ENCODE assay signal across 8 cellular contexts in genomic region chr9:136944094-136944518, GRCh38. TPM values are rescaled to one million over a fixed set of nuclear protein-coding genes. Genes with fewer than 3 reads are reported as not detected.
DNase-seq lines count a peak whose midpoint lies in the region; ATAC-seq and TF ChIP-seq lines count a peak whose summit lies in the region.

No MANE protein-coding gene starts in this region.

- H3K4me1 ChIP-seq in DND-41 (ENCODE audit: insufficient read depth, low read length) (peaks cover 31% of the 10 kb centered on the region), HUES6 (ENCODE audit: control insufficient read depth, insufficient read depth, low read length) (peaks cover 13% of the 10 kb centered on the region), right atrium auricular region (peaks cover 0 to 55% of the 10 kb centered on the region in 2 donors)

- ATAC-seq in DND-41 (ENCODE audit: insufficient read depth, low read depth) (no peak; the same call in 1 of the 3 replicates), GM19463 (IDR thresholded peaks at IDR 0.05; ENCODE audit: unreplicated experiment) (peak; percentile 40)

- TF ChIP-seq CTCF in DND-41 (IDR thresholded peaks at IDR 0.05; ENCODE audit: borderline replicate concordance, extremely low read depth, low read length, poor library complexity, severe bottlenecking) (no peak), right atrium auricular region (IDR thresholded peaks at IDR 0.05) (no peak)

- H2AFZ ChIP-seq in DND-41 (ENCODE audit: low read depth, low read length): peak overlapping the region; percentile 71

- H3K9me3 ChIP-seq in DND-41 (ENCODE audit: insufficient read depth, low read length, severe bottlenecking): no peaks in the 10 kb centered on the region
- H3K9me3 ChIP-seq in HUES6 (ENCODE audit: control insufficient read depth, insufficient read depth, low read depth, low read length): no peaks in the 10 kb centered on the region
- H3K9me3 ChIP-seq in right atrium auricular region: no peaks in the 10 kb centered on the region

- H3K79me2 ChIP-seq in DND-41 (ENCODE audit: insufficient read depth, low read length): peaks cover 23% of the 10 kb centered on the region

- H3K4me2 ChIP-seq in DND-41 (ENCODE audit: insufficient read depth, low read length): peak overlapping the region; percentile 91

- DNase-seq in DND-41: no peak
- no peak for DNase-seq in right atrium auricular region (ENCODE audit: low spot score)
- no peak for DNase-seq in COLO829 (ENCODE audit: low spot score)
- DNase-seq in DMS153 (lab: John Stamatoyannopoulos, UW): no peak

- H4K20me1 ChIP-seq in DND-41 (ENCODE audit: insufficient read depth, low read length): peaks cover 17% of the 10 kb centered on the region

- H3K27ac ChIP-seq in DND-41 (ENCODE audit: low read length) (peak overlapping the region; percentile 84), HUES6 (ENCODE audit: low read depth, low read length) (0 out of 2 replicates have a peak overlapping the region, but pooled peaks have one; percentile 34), adipose tissue (ENCODE audit: low read depth, low read length) (peak overlapping the region; percentile 32), right atrium auricular region (peak overlapping the region; percentile 91 to 95), skin epidermis (peak overlapping the region; percentile 74 to 98 (median 93))

- H3K27me3 ChIP-seq in DND-41 (ENCODE audit: insufficient read depth, low read length, poor library complexity): no peaks in the 10 kb centered on the region
- no peaks in the 10 kb centered on the region for H3K27me3 ChIP-seq in HUES6 (ENCODE audit: control insufficient read depth, insufficient read depth, low read length)
- H3K27me3 ChIP-seq in right atrium auricular region: no peaks in the 10 kb centered on the region

- H3K36me3 ChIP-seq in DND-41 (ENCODE audit: insufficient read depth, low read length) (peaks cover 34% of the 10 kb centered on the region), HUES6 (ENCODE audit: control insufficient read depth, insufficient read depth, low read length) (peaks cover 36% of the 10 kb centered on the region), right atrium auricular region (peaks cover 40% of the 10 kb centered on the region)

- WGBS in adipose tissue, 3 donors: 0 to 1% (median 0%) methylated on average over 42 to 55 of the region's 55 CpGs

- peak overlapping the region; percentile 82 to 94; a peak in 3 of 4 replicates for H3K4me3 ChIP-seq in DND-41 (ENCODE audit: low read depth in 1 of 2, low read length in 2 of 2)
- H3K4me3 ChIP-seq in HUES6 (ENCODE audit: low read depth, low read length): peak overlapping the region; percentile 87
- H3K4me3 ChIP-seq in right atrium auricular region: peak overlapping the region; percentile 85 to 87
- H3K4me3 ChIP-seq in skin epidermis: peak overlapping the region; percentile 70 to 99 (median 88)

- peak overlapping the region; percentile 89 for H3K9ac ChIP-seq in DND-41 (ENCODE audit: low read depth, low read length)
- H3K9ac ChIP-seq in HUES6 (ENCODE audit: low read length): peak overlapping the region; percentile 87

RNA-seq across cellular contexts. Expression of gene FBXW5, which starts 0.4 kb away (rescaled TPM):
- 100 to 1,000 TPM; 102 to 173 (median 139) TPM for polyA plus RNA-seq in adipose tissue
- 100 to 1,000 TPM; 203 to 233 TPM for total RNA-seq in right atrium auricular region

RNA-seq across cellular contexts. Expression of gene C8G, which starts 0.9 kb away (rescaled TPM):
- polyA plus RNA-seq in adipose tissue: 1 to 10 TPM in 1 of 3 donors, under 1 TPM in 1, not detected in 1; 0.85 to 1.1 TPM
- not detected for total RNA-seq in right atrium auricular region

RNA-seq across cellular contexts. Expression of gene LCN12, which starts 8.0 kb away (rescaled TPM):
- polyA plus RNA-seq in adipose tissue: 1 to 10 TPM in 1 of 3 donors, under 1 TPM in 1, not detected in 1; 0.67 to 1.4 TPM
- total RNA-seq in right atrium auricular region: 10 to 100 TPM; 10.8 to 11.3 TPM

RNA-seq across cellular contexts. Expression of gene PTGDS, which starts 33.2 kb away (rescaled TPM):
- polyA plus RNA-seq in adipose tissue: 100 to 1,000 TPM in 1 of 3 donors, 10 to 100 TPM in 2; 22.4 to 185 (median 74.9) TPM
- total RNA-seq in right atrium auricular region: 1,000 to 10,000 TPM; 1,799 to 2,426 TPM

RNA-seq across cellular contexts. Expression of gene LCNL1, which starts 38.7 kb away (rescaled TPM):
- under 1 TPM in 2 of 3 donors, not detected in 1; 0.10 to 0.45 TPM for polyA plus RNA-seq in adipose tissue
- 1 to 10 TPM in 1 of 2 donors, under 1 TPM in 1; 0.24 to 1.1 TPM for total RNA-seq in right atrium auricular region

Comparison
In these comparisons a context has a peak if more than half of its experiments do, and no peak if none do; other contexts are left out.
1. H3K27ac ChIP-seq: peak in every context shown above with its lines; median percentile 93 in right atrium auricular region; 93 in skin epidermis; 84 in DND-41; 34 in HUES6; 32 in adipose tissue.